In genomic region chr9:4891674-4892073, GRCh38 we compare ENCODE assay signal across 5 cellular contexts.
"Had no signal": no experiment of that assay in that cellular context is flagged by ENCODE, and none has a peak within 500 bp of the region (broad histone marks: within the 10 kb centered on the region; RNA-seq: fewer than 3 reads in every experiment).

No MANE protein-coding gene starts in this region.

- H3K4me2 ChIP-seq: GM23338 had no signal

- ATAC-seq: GM23338, HepG2 had no signal

- H2AFZ ChIP-seq: GM23338 had no signal

- H3K4me3 ChIP-seq: GM23338 had no signal

- H3K27ac ChIP-seq: HL-60 had no signal

- DNase-seq: H9, HCEC 1CT had no signal
